ENCODE assay signal across 8 cellular contexts in genomic region chr17:66466933-66467367, GRCh38.
DNase-seq lines count a peak whose midpoint lies in the region; ATAC-seq and TF ChIP-seq lines count a peak whose summit lies in the region.

No MANE protein-coding gene starts in this region.

- no peaks in the 10 kb centered on the region for H3K27me3 Mint-ChIP-seq in activated CD4-positive, alpha-beta T cell treated with anti-CD3 and anti-CD28 coated beads, Interleukin-2, amount 10 ng/mL, durations not matched to agents 24 days and 14 days

- peak overlapping the region; percentile 62 for H3K4me3 Mint-ChIP-seq in activated CD4-positive, alpha-beta T cell treated with anti-CD3 and anti-CD28 coated beads, Interleukin-2, amount 10 ng/mL, durations not matched to agents 24 days and 14 days

- peak; percentile 85 for DNase-seq in activated CD4-positive, alpha-beta T cell treated with anti-CD3 and anti-CD28 coated beads, Interleukin-2, amount 10 ng/mL, durations not matched to agents 24 days and 14 days
- no peak for DNase-seq in activated CD4-positive, alpha-beta T cell treated with anti-CD3 and anti-CD28 coated beads, Interleukin-2, amount 50 U/mL, for 1 hour
- DNase-seq in dermis blood vessel endothelial cell = peak; percentile 96
- peak; percentile 95 for DNase-seq in pulmonary artery endothelial cell (ENCODE audit: low read depth, low spot score)
- DNase-seq in NK-92 (lab: John Stamatoyannopoulos, UW; ENCODE audit: unreplicated experiment) = no peak
- DNase-seq in NCI-H345 (lab: John Stamatoyannopoulos, UW) = no peak

- ATAC-seq in SK-N-SH treated with all-trans-retinoic acid at 6 μM for 48 hours (peak; percentile 91), HG02973 (IDR thresholded peaks at IDR 0.05; ENCODE audit: unreplicated experiment) (no peak)

- peaks cover 57% of the 10 kb centered on the region for H3K4me1 Mint-ChIP-seq in activated CD4-positive, alpha-beta T cell treated with anti-CD3 and anti-CD28 coated beads, Interleukin-2, amount 10 ng/mL, durations not matched to agents 24 days and 14 days

- peak overlapping the region; percentile 93 for H3K27ac Mint-ChIP-seq in activated CD4-positive, alpha-beta T cell treated with anti-CD3 and anti-CD28 coated beads, Interleukin-2, amount 10 ng/mL, durations not matched to agents 24 days and 14 days

- H3K9me3 Mint-ChIP-seq in activated CD4-positive, alpha-beta T cell treated with anti-CD3 and anti-CD28 coated beads, Interleukin-2, amount 10 ng/mL, durations not matched to agents 24 days and 14 days = no peaks in the 10 kb centered on the region

- H3K36me3 Mint-ChIP-seq in activated CD4-positive, alpha-beta T cell treated with anti-CD3 and anti-CD28 coated beads, Interleukin-2, amount 10 ng/mL, durations not matched to agents 24 days and 14 days (ENCODE audit: low read depth) = peaks cover 16% of the 10 kb centered on the region

- intact Hi-C loops in activated CD4-positive, alpha-beta T cell treated with anti-CD3 and anti-CD28 coated beads, Interleukin-2, amount 10 ng/mL, durations not matched to agents 24 days and 14 days (cut with micrococcal nuclease) = loop anchor here (1.0 to 5.0 kb wide), 10 partner anchors 27 to 212 kb away; no protein-coding TSS in a partner anchor

TF ChIP-seq in SK-N-SH treated with all-trans-retinoic acid at 6 μM for 48 hours, 23 proteins besides CTCF, POLR2A, EP300 and RAD21:
- TF ChIP-seq, protein P1, sequence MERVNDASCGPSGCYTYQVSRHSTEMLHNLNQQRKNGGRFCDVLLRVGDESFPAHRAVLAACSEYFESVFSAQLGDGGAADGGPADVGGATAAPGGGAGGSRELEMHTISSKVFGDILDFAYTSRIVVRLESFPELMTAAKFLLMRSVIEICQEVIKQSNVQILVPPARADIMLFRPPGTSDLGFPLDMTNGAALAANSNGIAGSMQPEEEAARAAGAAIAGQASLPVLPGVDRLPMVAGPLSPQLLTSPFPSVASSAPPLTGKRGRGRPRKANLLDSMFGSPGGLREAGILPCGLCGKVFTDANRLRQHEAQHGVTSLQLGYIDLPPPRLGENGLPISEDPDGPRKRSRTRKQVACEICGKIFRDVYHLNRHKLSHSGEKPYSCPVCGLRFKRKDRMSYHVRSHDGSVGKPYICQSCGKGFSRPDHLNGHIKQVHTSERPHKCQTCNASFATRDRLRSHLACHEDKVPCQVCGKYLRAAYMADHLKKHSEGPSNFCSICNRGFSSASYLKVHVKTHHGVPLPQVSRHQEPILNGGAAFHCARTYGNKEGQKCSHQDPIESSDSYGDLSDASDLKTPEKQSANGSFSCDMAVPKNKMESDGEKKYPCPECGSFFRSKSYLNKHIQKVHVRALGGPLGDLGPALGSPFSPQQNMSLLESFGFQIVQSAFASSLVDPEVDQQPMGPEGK (CRISPR knock-in tag; IDR thresholded peaks at IDR 0.05; ENCODE audit: borderline replicate concordance) = no peak
- TF ChIP-seq CSDC2 (CRISPR knock-in tag; IDR thresholded peaks at IDR 0.05) = no peak
- peak; percentile 72; the same call in 1 of the 2 replicates for TF ChIP-seq CREB5 (CRISPR knock-in tag; IDR thresholded peaks at IDR 0.05; ENCODE audit: low read depth)
- TF ChIP-seq ZFP30 (CRISPR knock-in tag; IDR thresholded peaks at IDR 0.05) = no peak
- TF ChIP-seq ISL1 (CRISPR knock-in tag; IDR thresholded peaks at IDR 0.05) = peak; percentile 71

Comparison
In these comparisons a context has a peak if more than half of its experiments do, and no peak if none do; other contexts are left out.
1. DNase-seq: peak in activated CD4-positive, alpha-beta T cell treated with anti-CD3 and anti-CD28 coated beads, Interleukin-2, amount 10 ng/mL, durations not matched to agents 24 days and 14 days (single experiment), dermis blood vessel endothelial cell (single experiment) and pulmonary artery endothelial cell (single experiment); none in activated CD4-positive, alpha-beta T cell treated with anti-CD3 and anti-CD28 coated beads, Interleukin-2, amount 50 U/mL, for 1 hour (single experiment), NK-92 (single experiment) and NCI-H345 (single experiment).